8 cellular contexts compared by ENCODE assay signal in the genomic region with DNA sequence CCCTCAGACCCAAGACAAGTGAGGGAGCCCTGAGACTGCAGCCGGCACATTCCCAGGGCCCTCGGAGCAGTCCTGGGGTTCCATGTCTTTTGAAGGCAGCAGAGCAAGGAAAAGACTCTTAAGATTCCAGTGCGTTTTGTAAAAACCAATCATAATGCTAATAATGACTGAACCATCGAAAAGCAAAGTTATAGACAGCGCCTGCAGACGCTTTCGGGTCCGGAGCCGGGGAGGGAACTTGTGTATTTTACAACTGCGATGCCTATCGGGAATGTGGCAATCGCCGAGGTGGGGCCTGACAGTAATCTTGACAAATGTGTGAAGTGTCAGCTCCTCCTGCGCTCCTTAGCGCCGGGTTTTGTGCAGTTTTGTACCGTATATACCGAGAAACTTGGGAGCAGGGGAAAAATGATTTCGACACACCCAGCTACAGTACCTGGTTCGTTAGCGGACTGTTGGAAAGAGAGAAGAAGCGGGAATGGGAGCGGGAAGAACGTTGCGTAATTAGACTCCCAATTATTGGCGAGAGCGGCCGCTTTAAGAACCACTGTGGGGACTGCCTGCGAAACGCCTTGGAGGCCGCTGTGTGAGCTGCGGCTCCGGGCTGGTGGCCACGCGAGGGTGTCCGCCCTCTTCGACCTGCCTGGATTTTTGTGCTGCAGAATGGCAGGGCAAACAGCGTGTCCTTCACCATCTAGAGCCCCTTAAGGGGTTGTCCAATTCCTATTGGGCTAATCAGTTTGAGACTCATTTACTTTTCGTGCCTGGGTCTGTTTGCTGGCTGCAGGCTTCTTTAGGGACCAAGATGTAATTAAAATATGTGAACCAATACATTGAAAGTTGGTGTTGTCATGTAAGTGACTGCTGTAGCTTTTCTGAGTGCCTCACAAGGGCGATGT. TPM values are rescaled to one million over a fixed set of nuclear protein-coding genes. Genes with fewer than 3 reads are reported as not detected.
DNase-seq lines count a peak whose midpoint lies in the region; ATAC-seq and TF ChIP-seq lines count a peak whose summit lies in the region.

No MANE protein-coding gene starts in this region.

- peak overlapping the region; percentile 84 for H3K9ac ChIP-seq in PC-3 (ENCODE audit: low read length)

- H3F3A ChIP-seq in PC-3 (ENCODE audit: low read length, unreplicated experiment) = no peaks in the 10 kb centered on the region

- DNase-seq in activated CD8-positive, alpha-beta memory T cell treated with anti-CD3 and anti-CD28 coated beads for 24 hours = peak; percentile 56
- no peak for DNase-seq in activated CD8-positive, alpha-beta memory T cell treated with anti-CD3 and anti-CD28 coated beads, Interleukin-2, amount 50 U/mL, for 48 hours
- DNase-seq in PC-3 (peak; percentile 74), choroid plexus epithelial cell (ENCODE audit: low read depth) (peak; percentile 74), kidney tubule cell (ENCODE audit: low spot score) (peak; percentile 71), NCI-H2196 (lab: John Stamatoyannopoulos, UW; ENCODE audit: unreplicated experiment) (no peak), NCI-H146 treated with DMSO at 0.1 percent for 48 hours (lab: John Stamatoyannopoulos, UW; ENCODE audit: unreplicated experiment) (no peak)
- peak; percentile 36 for DNase-seq in stimulated activated CD8-positive, alpha-beta memory T cell treated with anti-CD3 and anti-CD28 coated beads, Interleukin-4, amount 100 ng/mL, for 48 hours

- H4K20me1 ChIP-seq in PC-3 (ENCODE audit: low read length) = peaks cover 17% of the 10 kb centered on the region

- H3K4me2 ChIP-seq in PC-3 (ENCODE audit: low read length) = peak overlapping the region; percentile 83

- ATAC-seq in PC-3 = peak; percentile 16

- H3K9me3 ChIP-seq in PC-3 (ENCODE audit: low read length) = no peaks in the 10 kb centered on the region

- peaks cover 68% of the 10 kb centered on the region for H3K79me2 ChIP-seq in PC-3 (ENCODE audit: low read length)

- H3K36me3 ChIP-seq in PC-3 (ENCODE audit: low read depth, low read length) = 0 out of 2 replicates have a peak, but pooled peaks cover under 1% of the 10 kb centered on the region

- POLR2A ChIA-PET in PC-3 (lab: Charles Lee; ENCODE audit: unreplicated experiment) = interaction anchor here (0.6 kb wide), 1 partner anchor 258 kb away, joined by 3 read pairs; no protein-coding TSS in a partner anchor

- peaks cover 27% of the 10 kb centered on the region for H3K4me1 ChIP-seq in PC-3 (ENCODE audit: insufficient read depth, low read length)

- peak overlapping the region; percentile 92 for H2AFZ ChIP-seq in PC-3 (ENCODE audit: low read length)

- TF ChIP-seq CTCF in PC-3 (conservative IDR thresholded peaks at IDR 0.05; ENCODE audit: low read depth, low read length) (no peak), choroid plexus epithelial cell (conservative IDR thresholded peaks at IDR 0.05; ENCODE audit: low read depth, low read length) (no peak)

- H3K27me3 ChIP-seq in PC-3 (ENCODE audit: low read length) = no peaks in the 10 kb centered on the region

- H3K4me3 ChIP-seq in PC-3 (ENCODE audit: low read length) (peak overlapping the region; percentile 98), choroid plexus epithelial cell (ENCODE audit: low read depth, low read length) (peak overlapping the region; percentile 85)

- BruUV-seq in PC-3 (replicated peaks; lab: Mats Ljungman, UMichigan) = no TSS peak

- no peaks in the 10 kb centered on the region for H3K9me2 ChIP-seq in PC-3 (replicated peaks; ENCODE audit: low read length)

- CTCF ChIA-PET in PC-3 (lab: Charles Lee) = interaction anchor here (0.5 to 0.9 kb wide), 2 partner anchors 176 to 237 kb away, joined by 4 to 5 read pairs; no protein-coding TSS in a partner anchor

- intact Hi-C loops in PC-3 (cut with micrococcal nuclease) = loop anchor here (1.0 to 5.0 kb wide), 4 partner anchors 35 to 307 kb away; no protein-coding TSS in a partner anchor

- peak overlapping the region; percentile 72 for H3K27ac ChIP-seq in PC-3 (ENCODE audit: low read length)

RNA-seq across cellular contexts. Expression of gene EPAS1, which starts 2.4 kb away (rescaled TPM):
- 43.2 and 77.0 TPM in 2 replicates for total RNA-seq in PC-3 (2014; rRNA removed)

Comparison
In these comparisons a context has a peak if more than half of its experiments do, and no peak if none do; other contexts are left out.
1. DNase-seq: peak in activated CD8-positive, alpha-beta memory T cell treated with anti-CD3 and anti-CD28 coated beads for 24 hours (single experiment), PC-3 (single experiment), choroid plexus epithelial cell (single experiment), kidney tubule cell (single experiment) and stimulated activated CD8-positive, alpha-beta memory T cell treated with anti-CD3 and anti-CD28 coated beads, Interleukin-4, amount 100 ng/mL, for 48 hours (single experiment); none in activated CD8-positive, alpha-beta memory T cell treated with anti-CD3 and anti-CD28 coated beads, Interleukin-2, amount 50 U/mL, for 48 hours (single experiment), NCI-H2196 (single experiment) and NCI-H146 treated with DMSO at 0.1 percent for 48 hours (single experiment).